Comparison of ENCODE assay signal across 9 cellular contexts in the genomic region with DNA sequence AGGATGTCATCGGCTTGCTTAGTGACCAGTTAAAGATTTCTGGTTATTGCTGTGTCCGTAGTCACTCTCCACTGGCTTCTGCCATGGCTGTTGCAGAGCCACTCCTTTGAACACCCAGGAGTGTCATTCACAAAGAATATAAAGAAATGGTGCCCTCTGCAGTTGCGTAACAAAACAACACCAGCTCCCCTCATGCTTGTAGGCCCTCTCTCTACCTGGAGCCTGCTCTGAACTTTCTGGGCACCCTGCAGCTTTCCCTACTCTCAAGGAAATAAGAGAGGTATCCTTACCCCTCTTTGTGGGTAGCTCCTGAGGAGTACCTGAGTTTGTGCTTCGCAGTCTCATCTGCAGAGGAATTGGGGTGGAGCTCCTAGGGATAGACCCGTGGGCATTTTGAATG.
A peak's percentile ranks its signal among the peaks of the same experiment; 100 is the strongest.
DNase-seq lines count a peak whose midpoint lies in the region; TF ChIP-seq lines count a peak whose summit lies in the region.
"Had no signal": no experiment of that assay in that cellular context is flagged by ENCODE, and none has a peak within 500 bp of the region (broad histone marks: within the 10 kb centered on the region; RNA-seq: fewer than 3 reads in every experiment).

No MANE protein-coding gene starts in this region.

- DNase-seq in NCI-H1436 (lab: John Stamatoyannopoulos, UW) (peak; percentile 20), NCI-H1436 treated with DMSO at 0.1 percent for 48 hours (lab: John Stamatoyannopoulos, UW) (no peak), NCI-H1048 (lab: John Stamatoyannopoulos, UW) (peak; percentile 8), amniotic epithelial cell (ENCODE audit: low read depth) (peak; percentile 13), neural crest cell (ENCODE audit: low read depth, low spot score) (peak; percentile 16), KG1 (lab: John Stamatoyannopoulos, UW) (no peak), uterus (no peak)
- DNase-seq in activated CD4-positive, alpha-beta memory T cell treated with anti-CD3 and anti-CD28 coated beads for 36 hours: no peak

- TF ChIP-seq CTCF in neural crest cell (conservative IDR thresholded peaks at IDR 0.05) (peak; percentile 45), uterus (IDR thresholded peaks at IDR 0.05) (no peak)

- H3K36me3 Mint-ChIP-seq in neural crest cell (ENCODE audit: low read depth): no peaks in the 10 kb centered on the region
- no peaks in the 10 kb centered on the region for H3K36me3 Mint-ChIP-seq in activated CD4-positive, alpha-beta memory T cell treated with anti-CD3 and anti-CD28 coated beads for 36 hours

- no peak overlapping the region for H3K27ac ChIP-seq in uterus
- H3K27ac ChIP-seq: gastroesophageal sphincter had no signal

- H3K27me3 ChIP-seq in uterus: no peaks in the 10 kb centered on the region
- H3K27me3 ChIP-seq: gastroesophageal sphincter had no signal

- CTCF ChIA-PET in activated CD4-positive, alpha-beta memory T cell treated with anti-CD3 and anti-CD28 coated beads for 36 hours (lab: Charles Lee): interaction anchor here (1.1 to 1.2 kb wide), 2 partner anchors 9 to 1036 kb away, joined by 4 to 8 read pairs; no protein-coding TSS in a partner anchor

- no peak overlapping the region for H3K4me3 Mint-ChIP-seq in neural crest cell
- no peak overlapping the region for H3K4me3 Mint-ChIP-seq in activated CD4-positive, alpha-beta memory T cell treated with anti-CD3 and anti-CD28 coated beads for 36 hours

- no peaks in the 10 kb centered on the region for H3K4me1 Mint-ChIP-seq in neural crest cell
- no peaks in the 10 kb centered on the region for H3K4me1 Mint-ChIP-seq in activated CD4-positive, alpha-beta memory T cell treated with anti-CD3 and anti-CD28 coated beads for 36 hours (ENCODE audit: low read depth)

- intact Hi-C loops in activated CD4-positive, alpha-beta memory T cell treated with anti-CD3 and anti-CD28 coated beads for 36 hours (cut with micrococcal nuclease): no loop called here
- intact Hi-C loops in uterus (cut with DNase I; ENCODE audit: low total_unique reads): no loop called here

- H3K27me3 Mint-ChIP-seq in neural crest cell (ENCODE audit: low read depth): peaks cover under 1% of the 10 kb centered on the region
- H3K27me3 Mint-ChIP-seq in activated CD4-positive, alpha-beta memory T cell treated with anti-CD3 and anti-CD28 coated beads for 36 hours: peaks cover 2% of the 10 kb centered on the region

- no peak overlapping the region for H3K4me3 ChIP-seq in uterus
- H3K4me3 ChIP-seq: gastroesophageal sphincter had no signal

- H3K36me3 ChIP-seq in uterus: no peaks in the 10 kb centered on the region
- H3K36me3 ChIP-seq: gastroesophageal sphincter had no signal

- TF ChIP-seq POLR2A in uterus (IDR thresholded peaks at IDR 0.05): no peak

- H3K9me3 ChIP-seq in uterus: no peaks in the 10 kb centered on the region
- H3K9me3 ChIP-seq: gastroesophageal sphincter had no signal

- no peaks in the 10 kb centered on the region for H3K4me1 ChIP-seq in uterus
- H3K4me1 ChIP-seq: gastroesophageal sphincter had no signal

- POLR2A ChIA-PET in activated CD4-positive, alpha-beta memory T cell treated with anti-CD3 and anti-CD28 coated beads for 36 hours (lab: Charles Lee): no interaction called here

- H3K27ac Mint-ChIP-seq in neural crest cell (ENCODE audit: unreplicated experiment): no peak overlapping the region
- no peak overlapping the region for H3K27ac Mint-ChIP-seq in activated CD4-positive, alpha-beta memory T cell treated with anti-CD3 and anti-CD28 coated beads for 36 hours

- no peaks in the 10 kb centered on the region for H3K9me3 Mint-ChIP-seq in neural crest cell
- H3K9me3 Mint-ChIP-seq in activated CD4-positive, alpha-beta memory T cell treated with anti-CD3 and anti-CD28 coated beads for 36 hours: no peaks in the 10 kb centered on the region

Comparison
In these comparisons a context has a peak if more than half of its experiments do, and no peak if none do; other contexts are left out.
1. DNase-seq: peak in NCI-H1436 (single experiment), NCI-H1048 (single experiment), amniotic epithelial cell (single experiment) and neural crest cell (single experiment); none in NCI-H1436 treated with DMSO at 0.1 percent for 48 hours (single experiment), KG1 (single experiment), activated CD4-positive, alpha-beta memory T cell treated with anti-CD3 and anti-CD28 coated beads for 36 hours (single experiment) and uterus (0 of 2).